Comparison of ENCODE assay signal across 1 cellular context in genomic region chr2:177763532-177764265, GRCh38.
TF ChIP-seq lines count a peak whose summit lies in the region.

No MANE protein-coding gene starts in this region.

TF ChIP-seq in HEK293, 187 proteins besides CTCF, POLR2A, EP300 and RAD21 (continued from another document):
- no peak for TF ChIP-seq PATZ1 (tag by site-specific recombination; IDR thresholded peaks at IDR 0.05)
- peak; percentile 70 for TF ChIP-seq PRDM10 (tag by site-specific recombination; IDR thresholded peaks at IDR 0.05)
- no peak for TF ChIP-seq ZNF350 (tag by site-specific recombination; IDR thresholded peaks at IDR 0.05)
- no peak for TF ChIP-seq ZNF48 (tag by site-specific recombination; IDR thresholded peaks at IDR 0.05)
- no peak for TF ChIP-seq ZNF426 (tag by site-specific recombination; IDR thresholded peaks at IDR 0.05)
- TF ChIP-seq ZBTB21 (tag by site-specific recombination; IDR thresholded peaks at IDR 0.05) = no peak
- no peak for TF ChIP-seq OVOL3 (tag by site-specific recombination; IDR thresholded peaks at IDR 0.05)
- no peak for TF ChIP-seq ZNF174 (tag by site-specific recombination; IDR thresholded peaks at IDR 0.05)
- no peak for TF ChIP-seq ZFP37 (tag by site-specific recombination; IDR thresholded peaks at IDR 0.05)
- no peak for TF ChIP-seq ZNF558 (tag by site-specific recombination; IDR thresholded peaks at IDR 0.05)
- no peak for TF ChIP-seq ZNF549 (tag by site-specific recombination; IDR thresholded peaks at IDR 0.05)
- TF ChIP-seq ZNF776 (tag by site-specific recombination; IDR thresholded peaks at IDR 0.05; ENCODE audit: borderline replicate concordance) = no peak
- TF ChIP-seq KLF17 (tag by site-specific recombination; IDR thresholded peaks at IDR 0.05) = no peak
- TF ChIP-seq ZNF132 (tag by site-specific recombination; IDR thresholded peaks at IDR 0.05; ENCODE audit: borderline replicate concordance) = no peak
- no peak for TF ChIP-seq RBAK (tag by site-specific recombination; IDR thresholded peaks at IDR 0.05)
- TF ChIP-seq ZNF623 (tag by site-specific recombination; IDR thresholded peaks at IDR 0.05) = no peak
- no peak for TF ChIP-seq KLF8 (tag by site-specific recombination; IDR thresholded peaks at IDR 0.05)
- no peak for TF ChIP-seq ZNF76 (tag by site-specific recombination; IDR thresholded peaks at IDR 0.05; ENCODE audit: borderline replicate concordance, low read depth)
- TF ChIP-seq ZNF621 (tag by site-specific recombination; IDR thresholded peaks at IDR 0.05) = no peak
- no peak for TF ChIP-seq ZNF518A (tag by site-specific recombination; conservative IDR thresholded peaks at IDR 0.05; ENCODE audit: low read depth)
- TF ChIP-seq TRIM28 (IDR thresholded peaks at IDR 0.05; ENCODE audit: borderline replicate concordance, low read length) = peak; percentile 67; the same call in 1 of the 2 replicates
- no peak for TF ChIP-seq ZBTB7A (tag by site-specific recombination; IDR thresholded peaks at IDR 0.05; ENCODE audit: low read depth)
- TF ChIP-seq ZBTB48 (tag by site-specific recombination; IDR thresholded peaks at IDR 0.05) = no peak
- TF ChIP-seq ZNF488 (tag by site-specific recombination; IDR thresholded peaks at IDR 0.05) = no peak
- no peak for TF ChIP-seq ZBTB26 (tag by site-specific recombination; optimal IDR thresholded peaks at IDR 0.05)
- TF ChIP-seq ZNF654 (tag by site-specific recombination; IDR thresholded peaks at IDR 0.05; ENCODE audit: low read depth) = peak; percentile 47
- no peak for TF ChIP-seq PBX3 (CRISPR knock-in tag; IDR thresholded peaks at IDR 0.05)
- TF ChIP-seq ZNF23 (tag by site-specific recombination; IDR thresholded peaks at IDR 0.05; ENCODE audit: borderline replicate concordance) = no peak
- TF ChIP-seq ZSCAN16 (tag by site-specific recombination; IDR thresholded peaks at IDR 0.05) = no peak
- TF ChIP-seq ZNF548 (tag by site-specific recombination; IDR thresholded peaks at IDR 0.05) = no peak
- peak; percentile 61 for TF ChIP-seq ZNF660 (tag by site-specific recombination; IDR thresholded peaks at IDR 0.05)
- TF ChIP-seq ZBTB20 (tag by site-specific recombination; IDR thresholded peaks at IDR 0.05) = no peak
- no peak for TF ChIP-seq ATF2 (tag by site-specific recombination; IDR thresholded peaks at IDR 0.05; ENCODE audit: low read depth)
- TF ChIP-seq ZNF341 (tag by site-specific recombination; IDR thresholded peaks at IDR 0.05; ENCODE audit: low read depth) = peak; percentile 68
- TF ChIP-seq SETDB1 (IDR thresholded peaks at IDR 0.05; ENCODE audit: insufficient read length, low read length) = no peak
- no peak for TF ChIP-seq ZNF670 (tag by site-specific recombination; IDR thresholded peaks at IDR 0.05; ENCODE audit: low read depth)
- no peak for TF ChIP-seq TSHZ1 (tag by site-specific recombination; IDR thresholded peaks at IDR 0.05; ENCODE audit: borderline replicate concordance)
- TF ChIP-seq ZNF175 (tag by site-specific recombination; IDR thresholded peaks at IDR 0.05) = no peak
- peak; percentile 59 for TF ChIP-seq ZNF335 (tag by site-specific recombination; conservative IDR thresholded peaks at IDR 0.05)
- TF ChIP-seq ZBTB8A (tag by site-specific recombination; IDR thresholded peaks at IDR 0.05) = peak; percentile 60; the same call in 1 of the 2 replicates
- no peak for TF ChIP-seq GLI2 (tag by site-specific recombination; IDR thresholded peaks at IDR 0.05; ENCODE audit: borderline replicate concordance, low read depth)
